Comparison of ENCODE assay signal across 18 cellular contexts in genomic region chr19:14237011-14237941, GRCh38.
"Had no signal": no experiment of that assay in that cellular context is flagged by ENCODE, and none has a peak within 500 bp of the region (broad histone marks: within the 10 kb centered on the region; RNA-seq: fewer than 3 reads in every experiment).

No MANE protein-coding gene starts in this region.

- H3K9me3 ChIP-seq: ascending aorta, esophagus squamous epithelium, upper lobe of right lung had no signal

- H3K4me3 ChIP-seq: ascending aorta, esophagus squamous epithelium, hepatocyte, left lung, upper lobe of right lung had no signal

- H3K4me1 ChIP-seq: ascending aorta, esophagus squamous epithelium, left lung, upper lobe of right lung had no signal

- H3K9me3 Mint-ChIP-seq: activated naive CD4-positive, alpha-beta T cell treated with anti-CD3 and anti-CD28 coated beads, Interleukin-2, amount 50 U/mL, for 24 hours; activated T-cell treated with anti-CD3 and anti-CD28 coated beads, Interleukin-2, amount 50 U/mL, for 72 hours had no signal

- H3K4me3 Mint-ChIP-seq: activated naive CD4-positive, alpha-beta T cell treated with anti-CD3 and anti-CD28 coated beads, Interleukin-2, amount 50 U/mL, for 24 hours; activated T-cell treated with anti-CD3 and anti-CD28 coated beads, Interleukin-2, amount 50 U/mL, for 72 hours; neural crest cell had no signal

- H3K27me3 ChIP-seq: ascending aorta, esophagus squamous epithelium, hepatocyte, upper lobe of right lung had no signal

- H3K27me3 Mint-ChIP-seq: activated naive CD4-positive, alpha-beta T cell treated with anti-CD3 and anti-CD28 coated beads, Interleukin-2, amount 50 U/mL, for 24 hours had no signal

- H3K4me1 Mint-ChIP-seq: activated naive CD4-positive, alpha-beta T cell treated with anti-CD3 and anti-CD28 coated beads, Interleukin-2, amount 50 U/mL, for 24 hours; neural crest cell had no signal

- H3K27ac ChIP-seq: ascending aorta, esophagus squamous epithelium, hepatocyte, left lung, upper lobe of right lung, VCaP had no signal

- H3K27ac Mint-ChIP-seq: activated naive CD4-positive, alpha-beta T cell treated with anti-CD3 and anti-CD28 coated beads, Interleukin-2, amount 50 U/mL, for 24 hours; activated T-cell treated with anti-CD3 and anti-CD28 coated beads, Interleukin-2, amount 50 U/mL, for 72 hours had no signal

- H3K36me3 Mint-ChIP-seq: activated naive CD4-positive, alpha-beta T cell treated with anti-CD3 and anti-CD28 coated beads, Interleukin-2, amount 50 U/mL, for 24 hours had no signal

- DNase-seq: activated CD4-positive, alpha-beta T cell treated with anti-CD3 and anti-CD28 coated beads, Interleukin-2, amount 50 U/mL, for 1 hour; activated CD4-positive, CD25-positive, alpha-beta regulatory T cell treated with anti-CD3 and anti-CD28 coated beads, Interleukin-2, amount 50 U/mL, for 72 hours; activated gamma-delta T cell; activated T-cell treated with anti-CD3 and anti-CD28 coated beads, Interleukin-2, amount 50 U/mL, for 72 hours; dermis blood vessel endothelial cell; effector memory CD4-positive, alpha-beta T cell; esophagus squamous epithelium; left lung; mammary epithelial cell; midbrain; retina; stimulated activated naive CD4-positive, alpha-beta T cell; upper lobe of right lung had no signal

- ATAC-seq: activated T-cell treated with anti-CD3 and anti-CD28 coated beads, Interleukin-2, amount 50 U/mL, for 72 hours; left lung; upper lobe of right lung had no signal

- H3K36me3 ChIP-seq: ascending aorta, esophagus squamous epithelium, left lung, upper lobe of right lung had no signal
